Comparison of ENCODE assay signal across 11 cellular contexts in genomic region chr5:169656125-169656990, GRCh38. TPM values are rescaled to one million over a fixed set of nuclear protein-coding genes. Genes with fewer than 3 reads are reported as not detected.
DNase-seq lines count a peak whose midpoint lies in the region; ATAC-seq, FAIRE-seq and TF ChIP-seq lines count a peak whose summit lies in the region.
"Had no signal": no experiment of that assay in that cellular context is flagged by ENCODE, and none has a peak within 500 bp of the region (broad histone marks: within the 10 kb centered on the region; RNA-seq: fewer than 3 reads in every experiment).

No MANE protein-coding gene starts in this region.

- H3K36me3 ChIP-seq in bronchial epithelial cell (ENCODE audit: control insufficient read depth, insufficient read depth, low read length): no peaks in the 10 kb centered on the region

- ATAC-seq in GM19438 (IDR thresholded peaks at IDR 0.05; ENCODE audit: low read depth, unreplicated experiment) (peak; percentile 66), HG03139 (IDR thresholded peaks at IDR 0.05; ENCODE audit: unreplicated experiment) (peak; percentile 67)

- no peak for FAIRE-seq in bronchial epithelial cell (lab: Jason Lieb, UNC)
- FAIRE-seq: endometrium had no signal

- H3K4me3 ChIP-seq in GM12864 (ENCODE audit: low read depth, low read length): no peak overlapping the region; the same call in 1 of the 2 replicates
- H3K4me3 ChIP-seq in bronchial epithelial cell (ENCODE audit: low read depth, low read length): no peak overlapping the region

- DNase-seq in GM12864 (ENCODE audit: low read depth) (peak; percentile 82), bronchial epithelial cell (ENCODE audit: low read depth) (peak; percentile 40), NCI-H2107 treated with DMSO at 0.1 percent for 48 hours (lab: John Stamatoyannopoulos, UW; ENCODE audit: unreplicated experiment) (no peak), A172 (ENCODE audit: low spot score) (no peak), glomerular visceral epithelial cell (ENCODE audit: extremely low spot score) (no peak), HK-2 (ENCODE audit: unreplicated experiment) (no peak)
- DNase-seq: nucleus accumbens had no signal

- no peaks in the 10 kb centered on the region for H3K27me3 ChIP-seq in bronchial epithelial cell (ENCODE audit: control insufficient read depth, insufficient read depth, low read length)

- TF ChIP-seq CTCF in GM12864 (IDR thresholded peaks at IDR 0.05; ENCODE audit: low read depth, low read length, missing control alignments): no peak
- no peak for TF ChIP-seq CTCF in bronchial epithelial cell (IDR thresholded peaks at IDR 0.05; ENCODE audit: insufficient read depth, low read length, severe bottlenecking)

RNA-seq across cellular contexts. Expression of gene DOCK2, which starts 19.3 kb away (rescaled TPM):
- not detected in 2 replicates for total RNA-seq in bronchial epithelial cell
- 63.1 and 68.9 TPM in 2 replicates for total RNA-seq in A172 (2014; rRNA removed; shearing (Covaris generic))
- total RNA-seq: SK-MEL-5 had no signal

Comparison
In these comparisons a context has a peak if more than half of its experiments do, and no peak if none do; other contexts are left out.
1. DNase-seq: peak in GM12864 (single experiment) and bronchial epithelial cell (single experiment); none in NCI-H2107 treated with DMSO at 0.1 percent for 48 hours (single experiment), A172 (single experiment), glomerular visceral epithelial cell (single experiment) and HK-2 (single experiment).
2. RNA of gene DOCK2, which starts 19.3 kb away (total RNA-seq): 63.1 to 68.9 TPM in A172; not detected in bronchial epithelial cell; every median in the first group is over 10 times any median in the second.